23 cellular contexts compared by ENCODE assay signal in genomic region chr17:70492368-70492767, GRCh38.
DNase-seq lines count a peak whose midpoint lies in the region; ATAC-seq, FAIRE-seq and TF ChIP-seq lines count a peak whose summit lies in the region.
"Had no signal": no experiment of that assay in that cellular context is flagged by ENCODE, and none has a peak within 500 bp of the region (broad histone marks: within the 10 kb centered on the region; RNA-seq: fewer than 3 reads in every experiment).

No MANE protein-coding gene starts in this region.

- DNase-seq in GM12891 (ENCODE audit: insufficient read length, low spot score) (no peak), frontal cortex (ENCODE audit: low spot score in 2 of 2) (no peak), medulla oblongata (ENCODE audit: extremely low spot score) (peak; percentile 29), superior temporal gyrus (ENCODE audit: extremely low spot score) (peak; percentile 83), G401 (ENCODE audit: low spot score) (no peak)
- DNase-seq: 8988T; ACHN; AML-193; Caco-2; CD4-positive, CD25-positive, alpha-beta regulatory T cell; CD8-positive, alpha-beta T cell; DMS153; DND-41; GDM1; H9 had no signal

- FAIRE-seq in GM12891 (lab: Jason Lieb, UNC) (peak; percentile 28), frontal cortex (lab: Jason Lieb, UNC) (peak; percentile 88)
- FAIRE-seq: A549, GM12878, GM18507 had no signal

- no peak for TF ChIP-seq POLR2A in GM12891 (IDR thresholded peaks at IDR 0.05; ENCODE audit: low read depth, low read length)

- ATAC-seq in GM18873 (IDR thresholded peaks at IDR 0.05; ENCODE audit: low FRiP score, unreplicated experiment) (no peak), GM19035 (IDR thresholded peaks at IDR 0.05; ENCODE audit: unreplicated experiment) (no peak), GM21786 (IDR thresholded peaks at IDR 0.05; ENCODE audit: unreplicated experiment) (no peak)
- ATAC-seq: A549; CD8-positive, alpha-beta T cell; GM12878; GM23338; HCT116 had no signal

- in situ Hi-C loops in G401 (cut with HindIII; ENCODE audit: low sequenced_read_pairs) = no loop called here

TF ChIP-seq in GM12891, 5 proteins besides CTCF, POLR2A, EP300 and RAD21:
- TF ChIP-seq TAF1 (IDR thresholded peaks at IDR 0.05; ENCODE audit: low read depth, low read length) = no peak
- TF ChIP-seq SPI1 (IDR thresholded peaks at IDR 0.05; ENCODE audit: low read depth, low read length) = no peak
- no peak for TF ChIP-seq POLR2AphosphoS5 (IDR thresholded peaks at IDR 0.05; ENCODE audit: low read depth, low read length)
- no peak for TF ChIP-seq PAX5 (IDR thresholded peaks at IDR 0.05; ENCODE audit: insufficient read depth, low read length, severe bottlenecking)
- no peak for TF ChIP-seq POU2F2 (IDR thresholded peaks at IDR 0.05; ENCODE audit: low read depth, low read length)

Comparison
In these comparisons a context has a peak if more than half of its experiments do, and no peak if none do; other contexts are left out.
1. DNase-seq: peak in medulla oblongata (single experiment) and superior temporal gyrus (single experiment); none in GM12891 (single experiment), frontal cortex (0 of 2) and G401 (single experiment).